Comparison of ENCODE assay signal across 7 cellular contexts in genomic region chr6:31736768-31737314, GRCh38. TPM values are rescaled to one million over a fixed set of nuclear protein-coding genes. Genes with fewer than 3 reads are reported as not detected.
DNase-seq lines count a peak whose midpoint lies in the region; ATAC-seq lines count a peak whose summit lies in the region.

No MANE protein-coding gene starts in this region.

- no peaks in the 10 kb centered on the region for H3K27me3 Mint-ChIP-seq in activated naive CD8-positive, alpha-beta T cell treated with anti-CD3 and anti-CD28 coated beads for 36 hours
- H3K27me3 Mint-ChIP-seq in immature natural killer cell (ENCODE audit: low read depth in 3 of 3): peaks cover 8 to 28% (median 18%) of the 10 kb centered on the region in 3 donors

- H3K27me3 ChIP-seq in HUES64 (ENCODE audit: insufficient read depth, low read length): no peaks in the 10 kb centered on the region
- no peaks in the 10 kb centered on the region for H3K27me3 ChIP-seq in subcutaneous abdominal adipose tissue (ENCODE audit: control insufficient read depth in 5 of 5, insufficient read depth in 4 of 5, low read length in 5 of 5)

- no peak for ATAC-seq in GM21528 (IDR thresholded peaks at IDR 0.05; ENCODE audit: low FRiP score, unreplicated experiment)

- H3K4me3 ChIP-seq in HUES64 (ENCODE audit: low read length) (peak overlapping the region; percentile 90), subcutaneous abdominal adipose tissue (ENCODE audit: low read depth in 1 of 5, low read length in 5 of 5) (peak overlapping the region; percentile 80 to 98 (median 93))

- H3K9ac ChIP-seq in HUES64 (ENCODE audit: low read depth, low read length) (peak overlapping the region; percentile 76; the same call in 1 of the 2 replicates), subcutaneous abdominal adipose tissue (ENCODE audit: low read length in 5 of 5) (peak overlapping the region in 4 of 5 donors; percentile 71 to 100 (median 98))

- WGBS in HUES64: 33% methylated on average over 10 of the region's 10 CpGs

- H3K36me3 ChIP-seq in HUES64 (ENCODE audit: insufficient read depth, low read length): peaks cover 30% of the 10 kb centered on the region
- H3K36me3 ChIP-seq in subcutaneous abdominal adipose tissue (ENCODE audit: control insufficient read depth in 5 of 5, insufficient read depth in 5 of 5, low read length in 5 of 5): peaks cover 3 to 25% (median 21%) of the 10 kb centered on the region in 5 donors

- H3K27ac Mint-ChIP-seq in activated naive CD8-positive, alpha-beta T cell treated with anti-CD3 and anti-CD28 coated beads for 36 hours: peak overlapping the region; percentile 89
- H3K27ac Mint-ChIP-seq in immature natural killer cell: peak overlapping the region; percentile 94 to 99 (median 97)

- H3K9me3 Mint-ChIP-seq in activated naive CD8-positive, alpha-beta T cell treated with anti-CD3 and anti-CD28 coated beads for 36 hours: no peaks in the 10 kb centered on the region
- H3K9me3 Mint-ChIP-seq in immature natural killer cell: no peaks in the 10 kb centered on the region

- no peak for DNase-seq in activated naive CD8-positive, alpha-beta T cell treated with anti-CD3 and anti-CD28 coated beads for 36 hours
- DNase-seq in immature natural killer cell (no peak), NOMO-1 treated with DMSO at 0.1 percent for 48 hours (lab: John Stamatoyannopoulos, UW; ENCODE audit: unreplicated experiment) (no peak)
- no peak for DNase-seq in effector CD4-positive, alpha-beta T cell

- H3K9me3 ChIP-seq in HUES64 (ENCODE audit: insufficient read depth, low read depth, low read length): no peaks in the 10 kb centered on the region
- H3K9me3 ChIP-seq in subcutaneous abdominal adipose tissue (ENCODE audit: control insufficient read depth in 5 of 5, low read length in 5 of 5): no peaks in the 10 kb centered on the region

- peaks cover 45% of the 10 kb centered on the region for H3K36me3 Mint-ChIP-seq in activated naive CD8-positive, alpha-beta T cell treated with anti-CD3 and anti-CD28 coated beads for 36 hours
- peaks cover 9 to 19% (median 9%) of the 10 kb centered on the region in 3 donors for H3K36me3 Mint-ChIP-seq in immature natural killer cell

- peaks cover 57% of the 10 kb centered on the region for H3K4me1 Mint-ChIP-seq in activated naive CD8-positive, alpha-beta T cell treated with anti-CD3 and anti-CD28 coated beads for 36 hours
- peaks cover 75 to 82% of the 10 kb centered on the region in 2 donors for H3K4me1 Mint-ChIP-seq in immature natural killer cell

- H3K27ac ChIP-seq in HUES64 (ENCODE audit: low read depth, low read length) (peak overlapping the region; percentile 83; the same call in 1 of the 2 replicates), subcutaneous abdominal adipose tissue (ENCODE audit: low read depth, low read length) (peak overlapping the region; percentile 100)

- peak overlapping the region; percentile 93 for H3K4me3 Mint-ChIP-seq in activated naive CD8-positive, alpha-beta T cell treated with anti-CD3 and anti-CD28 coated beads for 36 hours
- H3K4me3 Mint-ChIP-seq in immature natural killer cell: peak overlapping the region; percentile 88 to 98 (median 96)

- H3K4me1 ChIP-seq in HUES64 (ENCODE audit: insufficient read depth, low read length) (peaks cover 38% of the 10 kb centered on the region), subcutaneous abdominal adipose tissue (ENCODE audit: control insufficient read depth in 5 of 5, insufficient read depth in 5 of 5, low read length in 5 of 5) (peaks cover 9 to 87% (median 71%) of the 10 kb centered on the region in 5 donors)

RNA-seq across cellular contexts. Expression of gene CLIC1, which starts 0.5 kb away (rescaled TPM):
- polyA plus RNA-seq in HUES64 (2013, experiment 1 of 2): 285 TPM
- polyA plus RNA-seq in HUES64 (2013, experiment 2 of 2): 300 TPM
- 100 to 1,000 TPM; 328 to 329 TPM for total RNA-seq in activated naive CD8-positive, alpha-beta T cell treated with anti-CD3 and anti-CD28 coated beads for 36 hours
- polyA plus RNA-seq in immature natural killer cell: 1,000 to 10,000 TPM; 1,179 to 1,674 (median 1,350) TPM

RNA-seq across cellular contexts. Expression of gene MSH5, which starts 3.0 kb away (rescaled TPM):
- polyA plus RNA-seq in HUES64 (2013, experiment 1 of 2): 9.5 TPM
- 14.6 TPM for polyA plus RNA-seq in HUES64 (2013, experiment 2 of 2)
- total RNA-seq in activated naive CD8-positive, alpha-beta T cell treated with anti-CD3 and anti-CD28 coated beads for 36 hours: 10 to 100 TPM; 48.1 to 53.4 TPM
- 1 to 10 TPM in 2 of 3 donors, not detected in 1; 2.1 to 2.5 TPM for polyA plus RNA-seq in immature natural killer cell

RNA-seq across cellular contexts. Expression of gene DDAH2, which starts 7.7 kb away (rescaled TPM):
- polyA plus RNA-seq in HUES64 (2013, experiment 1 of 2): 65.0 TPM
- polyA plus RNA-seq in HUES64 (2013, experiment 2 of 2): 86.9 TPM
- total RNA-seq in activated naive CD8-positive, alpha-beta T cell treated with anti-CD3 and anti-CD28 coated beads for 36 hours: 1 to 10 TPM; 3.5 to 3.8 TPM
- polyA plus RNA-seq in immature natural killer cell: 100 to 1,000 TPM in 1 of 3 donors, 10 to 100 TPM in 2; 58.5 to 112 (median 74.9) TPM

RNA-seq across cellular contexts. Expression of gene MPIG6B, which starts 13.7 kb away (rescaled TPM):
- not detected for polyA plus RNA-seq in HUES64 (2013, experiment 1 of 2)
- polyA plus RNA-seq in HUES64 (2013, experiment 2 of 2): not detected
- under 1 TPM; 0.16 to 0.56 TPM for total RNA-seq in activated naive CD8-positive, alpha-beta T cell treated with anti-CD3 and anti-CD28 coated beads for 36 hours
- 10 to 100 TPM in 1 of 3 donors, 1 to 10 TPM in 2; 2.6 to 10.9 (median 6.3) TPM for polyA plus RNA-seq in immature natural killer cell

RNA-seq across cellular contexts. Expression of gene LY6G6C, which starts 15.3 kb away (rescaled TPM):
- polyA plus RNA-seq in HUES64 (2013, experiment 1 of 2): not detected
- not detected for polyA plus RNA-seq in HUES64 (2013, experiment 2 of 2)
- not detected for total RNA-seq in activated naive CD8-positive, alpha-beta T cell treated with anti-CD3 and anti-CD28 coated beads for 36 hours
- polyA plus RNA-seq in immature natural killer cell: not detected
